10 cellular contexts compared by ENCODE assay signal in the genomic region with DNA sequence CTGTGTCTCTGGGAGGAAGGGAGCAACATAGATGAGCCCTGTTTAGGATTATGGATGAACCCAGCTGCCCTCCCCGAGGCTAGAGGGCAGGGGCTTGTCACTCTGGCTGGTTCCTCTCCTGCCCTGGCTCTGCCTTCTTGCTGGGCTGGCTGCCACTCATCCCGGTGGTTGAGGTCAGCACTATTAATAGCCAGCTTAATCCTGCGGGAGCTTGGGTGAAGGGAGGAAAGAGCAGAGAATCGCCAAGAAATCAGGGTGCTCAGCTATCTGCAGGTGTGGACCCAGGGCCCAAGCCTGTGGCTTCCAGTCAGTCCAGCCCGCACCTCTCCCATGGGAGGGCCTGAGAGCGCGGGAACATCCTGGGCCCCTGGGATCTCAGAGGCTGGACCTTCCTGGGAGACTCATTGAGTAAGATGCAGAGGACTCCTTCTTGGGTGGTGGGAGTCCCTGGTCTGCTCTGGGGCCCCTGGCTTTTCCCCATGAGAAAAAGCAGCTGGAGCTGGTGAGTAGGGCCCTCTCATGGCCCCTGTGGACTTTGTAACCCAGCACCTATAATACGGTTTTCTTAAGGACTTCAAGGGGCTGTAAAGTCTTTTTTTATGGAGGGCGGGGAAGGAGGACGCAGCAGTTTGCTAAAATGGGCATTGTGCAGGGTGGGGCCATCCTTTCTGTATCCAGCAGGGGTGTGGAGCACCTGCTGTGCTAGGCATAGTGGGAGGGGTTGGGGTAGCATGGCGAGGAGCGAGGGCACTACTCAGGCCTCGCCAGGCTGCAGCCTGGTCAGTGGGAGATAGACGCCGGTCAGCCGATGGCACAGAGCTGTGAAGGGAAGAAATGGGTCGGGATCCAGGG. TPM values are rescaled to one million over a fixed set of nuclear protein-coding genes. Genes with fewer than 3 reads are reported as not detected.
DNase-seq lines count a peak whose midpoint lies in the region; ATAC-seq, FAIRE-seq and TF ChIP-seq lines count a peak whose summit lies in the region.
"Had no signal": no experiment of that assay in that cellular context is flagged by ENCODE, and none has a peak within 500 bp of the region (broad histone marks: within the 10 kb centered on the region; RNA-seq: fewer than 3 reads in every experiment).

No MANE protein-coding gene starts in this region.

- no peaks in the 10 kb centered on the region for H3K27me3 Mint-ChIP-seq in brain
- H3K27me3 Mint-ChIP-seq: activated naive CD8-positive, alpha-beta T cell; T-cell had no signal

- no peaks in the 10 kb centered on the region for H3K36me3 ChIP-seq in kidney (ENCODE audit: control insufficient read depth in 1 of 2, insufficient read depth in 2 of 2, low read length in 2 of 2)
- no peaks in the 10 kb centered on the region for H3K36me3 ChIP-seq in spleen

- H3K4me3 ChIP-seq in LNCaP clone FGC (ENCODE audit: low read depth, low read length) (no peak overlapping the region), kidney (ENCODE audit: low read length in 2 of 2) (no peak overlapping the region), spleen (no peak overlapping the region)

- H3K27ac ChIP-seq in kidney (ENCODE audit: low read depth in 2 of 2, low read length in 2 of 2) (no peak overlapping the region), spleen (peak overlapping the region in 1 of 8 donors; percentile 29)

- H3K4me1 ChIP-seq in kidney (ENCODE audit: control insufficient read depth in 1 of 2, insufficient read depth in 1 of 2, low read depth in 1 of 2, low read length in 2 of 2) (no peaks in the 10 kb centered on the region), spleen (peaks cover 0 to 28% (median 5%) of the 10 kb centered on the region in 6 donors)

- DNase-seq in LNCaP clone FGC (ENCODE audit: low read depth) (peak; percentile 35), kidney (peak; percentile 45), stromal cell of bone marrow (ENCODE audit: low read depth) (peak; percentile 31), NCI-H774 (lab: John Stamatoyannopoulos, UW) (no peak), dermis blood vessel endothelial cell (no peak), spleen (no peak)
- DNase-seq: T-cell had no signal

- peaks cover 32% of the 10 kb centered on the region for H3K4me1 Mint-ChIP-seq in brain

- TF ChIP-seq CTCF in LNCaP clone FGC (IDR thresholded peaks at IDR 0.05; ENCODE audit: control insufficient read depth, extremely low read depth, insufficient read depth) (no peak), brain (conservative IDR thresholded peaks at IDR 0.05) (no peak), kidney (IDR thresholded peaks at IDR 0.05; ENCODE audit: borderline replicate concordance, extremely low read depth, insufficient read depth) (no peak), spleen (IDR thresholded peaks at IDR 0.05 in 8 of 11, conservative IDR thresholded peaks at IDR 0.05 in 3 of 11) (no peak)

- no peaks in the 10 kb centered on the region for H3K36me3 Mint-ChIP-seq in brain
- H3K36me3 Mint-ChIP-seq: activated naive CD8-positive, alpha-beta T cell; T-cell had no signal

- WGBS in spleen, 5 donors: 80 to 89% (median 83%) methylated on average over 13 to 17 of the region's 17 CpGs

- no peaks in the 10 kb centered on the region for H3K9me3 Mint-ChIP-seq in brain
- H3K9me3 Mint-ChIP-seq: T-cell had no signal

- intact Hi-C loops in kidney (cut with DNase I): no loop called here
- intact Hi-C loops in spleen (cut with DNase I; ENCODE audit: low total_unique reads): no loop called here

- TF ChIP-seq POLR2A in spleen (IDR thresholded peaks at IDR 0.05): no peak

- no peak for FAIRE-seq in kidney (lab: Jason Lieb, UNC)

- peak overlapping the region in 4 of 5 experiments; percentile 17 to 87 (median 53) for H3K27ac Mint-ChIP-seq in brain
- H3K27ac Mint-ChIP-seq: activated naive CD8-positive, alpha-beta T cell; T-cell had no signal

- no peak for ATAC-seq in GM21367 (IDR thresholded peaks at IDR 0.05; ENCODE audit: unreplicated experiment)
- ATAC-seq: T-cell had no signal

- no peaks in the 10 kb centered on the region for H3K27me3 ChIP-seq in spleen (replicated peaks in 1 of 7)

- peak overlapping the region in 1 of 5 experiments; percentile 65 for H3K4me3 Mint-ChIP-seq in brain
- H3K4me3 Mint-ChIP-seq: activated naive CD8-positive, alpha-beta T cell; T-cell had no signal

- no peak overlapping the region for H3K9ac ChIP-seq in kidney (ENCODE audit: low read length in 2 of 2)

- H3K9me3 ChIP-seq in kidney (ENCODE audit: control insufficient read depth in 1 of 2, low read length in 2 of 2) (no peaks in the 10 kb centered on the region), spleen (no peaks in the 10 kb centered on the region)

RNA-seq across cellular contexts. Expression of gene CNNM3, which starts 27.4 kb away (rescaled TPM):
- polyA plus RNA-seq in brain (ENCODE audit: insufficient read depth, low read depth, low replicate concordance): 21.5 TPM
- 26.1 TPM for total RNA-seq in kidney
- polyA plus RNA-seq in kidney (ENCODE audit: insufficient read depth, low read depth, low replicate concordance): 6.9 TPM
- total RNA-seq in dermis blood vessel endothelial cell: 14.0 and 24.9 TPM in 2 replicates
- total RNA-seq in spleen: 10 to 100 TPM; 20.7 to 37.8 (median 25.6) TPM
- polyA plus RNA-seq in spleen: 1 to 10 TPM; 3.7 to 7.8 (median 3.7) TPM

RNA-seq across cellular contexts. Expression of gene CNNM4, which starts 27.9 kb away (rescaled TPM):
- 6.3 TPM for polyA plus RNA-seq in brain (ENCODE audit: insufficient read depth, low read depth, low replicate concordance)
- total RNA-seq in kidney: 14.5 TPM
- polyA plus RNA-seq in kidney (ENCODE audit: insufficient read depth, low read depth, low replicate concordance): 3.7 TPM
- total RNA-seq in dermis blood vessel endothelial cell: 2.4 and 3.2 TPM in 2 replicates
- total RNA-seq in spleen: 10 to 100 TPM in 3 of 7 donors, 1 to 10 TPM in 4; 5.7 to 14.4 (median 9.4) TPM
- 1 to 10 TPM; 1.5 to 3.3 (median 2.8) TPM for polyA plus RNA-seq in spleen

RNA-seq across cellular contexts. Expression of gene LMAN2L, which starts 48.8 kb away (rescaled TPM):
- polyA plus RNA-seq in brain (ENCODE audit: insufficient read depth, low read depth, low replicate concordance) (24.7 TPM), kidney (ENCODE audit: insufficient read depth, low read depth, low replicate concordance) (25.3 TPM), spleen (1 to 10 TPM; 5.8 to 7.1 (median 7.1) TPM)
- total RNA-seq in kidney (23.0 TPM), dermis blood vessel endothelial cell (24.2 and 24.7 TPM in 2 replicates), spleen (10 to 100 TPM in 4 of 7 donors, 1 to 10 TPM in 3; 8.7 to 15.4 (median 10.8) TPM)

RNA-seq across cellular contexts. Expression of gene ANKRD23, which starts 55.2 kb away (rescaled TPM):
- 0.73 TPM for polyA plus RNA-seq in brain (ENCODE audit: insufficient read depth, low read depth, low replicate concordance)
- 4.0 TPM for total RNA-seq in kidney
- 1.6 TPM for polyA plus RNA-seq in kidney (ENCODE audit: insufficient read depth, low read depth, low replicate concordance)
- total RNA-seq in dermis blood vessel endothelial cell: 1.1 and 1.5 TPM in 2 replicates
- 10 to 100 TPM in 3 of 7 donors, 1 to 10 TPM in 4; 4.6 to 19.8 (median 9.3) TPM for total RNA-seq in spleen
- 1 to 10 TPM; 2.4 to 4.9 (median 3.9) TPM for polyA plus RNA-seq in spleen

Comparison
In these comparisons a context has a peak if more than half of its experiments do, and no peak if none do; other contexts are left out.
1. DNase-seq: peak in LNCaP clone FGC (single experiment), kidney (single experiment) and stromal cell of bone marrow (single experiment); none in NCI-H774 (single experiment), dermis blood vessel endothelial cell (single experiment) and spleen (single experiment).